In the genomic region with DNA sequence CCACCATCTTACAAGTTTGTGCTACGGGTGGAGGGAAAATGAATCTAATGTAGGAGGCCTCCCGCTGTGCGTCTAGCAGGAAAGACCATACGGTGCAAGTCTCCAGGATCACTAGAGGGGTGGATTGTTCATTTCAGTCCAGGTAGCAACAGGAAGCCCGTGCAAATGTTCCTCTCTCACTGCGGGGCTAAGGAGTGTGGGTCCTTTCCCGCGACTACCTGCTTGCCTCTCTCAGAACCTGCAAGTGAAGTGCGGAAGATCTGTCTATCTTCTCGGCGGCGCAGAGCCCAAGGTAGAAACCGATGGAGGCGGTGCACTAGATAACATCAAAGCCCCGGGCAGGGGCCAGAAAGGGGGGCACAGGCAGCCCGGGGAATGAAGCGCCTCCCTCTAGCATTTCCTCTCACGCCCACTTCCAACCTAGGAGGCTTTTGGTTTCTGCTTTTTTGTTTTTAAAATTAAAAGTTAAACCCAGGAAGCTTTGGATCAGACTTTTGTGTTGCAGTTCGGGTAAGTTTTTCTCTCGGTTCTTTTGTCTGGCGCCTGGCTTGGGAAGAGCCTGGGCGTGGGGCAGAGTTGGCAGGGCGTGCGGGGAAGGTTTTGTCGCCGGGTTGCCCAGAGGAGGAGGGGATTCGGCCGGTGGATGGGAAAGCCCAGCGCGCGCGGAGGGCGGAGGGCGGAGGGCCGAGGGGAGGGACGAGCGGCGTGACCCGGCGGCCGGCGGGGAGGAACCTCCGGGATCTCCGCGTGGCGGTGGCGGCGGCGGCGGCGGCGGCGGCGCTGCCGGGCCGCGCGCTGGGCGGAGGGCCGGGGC, we compare ENCODE assay signal across 1 cellular context.
TF ChIP-seq lines count a peak whose summit lies in the region.

No MANE protein-coding gene starts in this region.

TF ChIP-seq in HEK293, 187 proteins besides CTCF, POLR2A, EP300 and RAD21 (continued from another document and continues in another):
- TF ChIP-seq, protein P1, sequence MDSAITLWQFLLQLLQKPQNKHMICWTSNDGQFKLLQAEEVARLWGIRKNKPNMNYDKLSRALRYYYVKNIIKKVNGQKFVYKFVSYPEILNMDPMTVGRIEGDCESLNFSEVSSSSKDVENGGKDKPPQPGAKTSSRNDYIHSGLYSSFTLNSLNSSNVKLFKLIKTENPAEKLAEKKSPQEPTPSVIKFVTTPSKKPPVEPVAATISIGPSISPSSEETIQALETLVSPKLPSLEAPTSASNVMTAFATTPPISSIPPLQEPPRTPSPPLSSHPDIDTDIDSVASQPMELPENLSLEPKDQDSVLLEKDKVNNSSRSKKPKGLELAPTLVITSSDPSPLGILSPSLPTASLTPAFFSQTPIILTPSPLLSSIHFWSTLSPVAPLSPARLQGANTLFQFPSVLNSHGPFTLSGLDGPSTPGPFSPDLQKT (IDR thresholded peaks at IDR 0.05; ENCODE audit: borderline replicate concordance, low read depth, low read length), result no peak
- TF ChIP-seq ZNF423 (tag by site-specific recombination; IDR thresholded peaks at IDR 0.05) (no peak), ZNF747 (tag by site-specific recombination; IDR thresholded peaks at IDR 0.05) (no peak), ZNF157 (tag by site-specific recombination; IDR thresholded peaks at IDR 0.05) (no peak), ZNF585B (tag by site-specific recombination; IDR thresholded peaks at IDR 0.05) (no peak), ZNF654 (tag by site-specific recombination; IDR thresholded peaks at IDR 0.05; ENCODE audit: low read depth) (no peak), ZBTB8A (tag by site-specific recombination; IDR thresholded peaks at IDR 0.05) (peak; percentile 94), ZNF350 (tag by site-specific recombination; IDR thresholded peaks at IDR 0.05) (no peak), ZNF214 (tag by site-specific recombination; IDR thresholded peaks at IDR 0.05; ENCODE audit: borderline replicate concordance) (no peak), ZNF311 (tag by site-specific recombination; IDR thresholded peaks at IDR 0.05; ENCODE audit: borderline replicate concordance) (no peak), ZBTB20 (tag by site-specific recombination; IDR thresholded peaks at IDR 0.05) (peak; percentile 78), ZNF138 (tag by site-specific recombination; IDR thresholded peaks at IDR 0.05; ENCODE audit: borderline replicate concordance) (no peak), ZNF146 (tag by site-specific recombination; IDR thresholded peaks at IDR 0.05) (no peak), ZNF23 (tag by site-specific recombination; IDR thresholded peaks at IDR 0.05; ENCODE audit: borderline replicate concordance) (no peak), BCL11A (tag by site-specific recombination; IDR thresholded peaks at IDR 0.05; ENCODE audit: low read depth) (no peak), ZNF596 (tag by site-specific recombination; IDR thresholded peaks at IDR 0.05) (no peak), SETDB1 (IDR thresholded peaks at IDR 0.05; ENCODE audit: insufficient read length, low read length) (no peak), HOXA7 (CRISPR knock-in tag; IDR thresholded peaks at IDR 0.05; ENCODE audit: borderline replicate concordance) (no peak), ZNF121 (tag by site-specific recombination; IDR thresholded peaks at IDR 0.05) (no peak), ZNF341 (tag by site-specific recombination; IDR thresholded peaks at IDR 0.05; ENCODE audit: low read depth) (peak; percentile 100), ZNF645 (tag by site-specific recombination; IDR thresholded peaks at IDR 0.05) (no peak), ZNF274 (IDR thresholded peaks at IDR 0.05; ENCODE audit: low read length) (no peak), ZNF274 (tag by site-specific recombination; IDR thresholded peaks at IDR 0.05; ENCODE audit: borderline replicate concordance) (no peak), ZNF664 (tag by site-specific recombination; IDR thresholded peaks at IDR 0.05) (no peak), ZNF621 (tag by site-specific recombination; IDR thresholded peaks at IDR 0.05) (no peak), ZNF10 (tag by site-specific recombination; IDR thresholded peaks at IDR 0.05) (no peak), MZF1 (tag by site-specific recombination; IDR thresholded peaks at IDR 0.05; ENCODE audit: borderline replicate concordance) (no peak), ZNF362 (tag by site-specific recombination; IDR thresholded peaks at IDR 0.05) (no peak), WT1 (tag by site-specific recombination; IDR thresholded peaks at IDR 0.05) (peak; percentile 41; the same call in 1 of the 2 replicates)
- TF ChIP-seq, protein P2, sequence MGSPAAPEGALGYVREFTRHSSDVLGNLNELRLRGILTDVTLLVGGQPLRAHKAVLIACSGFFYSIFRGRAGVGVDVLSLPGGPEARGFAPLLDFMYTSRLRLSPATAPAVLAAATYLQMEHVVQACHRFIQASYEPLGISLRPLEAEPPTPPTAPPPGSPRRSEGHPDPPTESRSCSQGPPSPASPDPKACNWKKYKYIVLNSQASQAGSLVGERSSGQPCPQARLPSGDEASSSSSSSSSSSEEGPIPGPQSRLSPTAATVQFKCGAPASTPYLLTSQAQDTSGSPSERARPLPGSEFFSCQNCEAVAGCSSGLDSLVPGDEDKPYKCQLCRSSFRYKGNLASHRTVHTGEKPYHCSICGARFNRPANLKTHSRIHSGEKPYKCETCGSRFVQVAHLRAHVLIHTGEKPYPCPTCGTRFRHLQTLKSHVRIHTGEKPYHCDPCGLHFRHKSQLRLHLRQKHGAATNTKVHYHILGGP (tag by site-specific recombination; IDR thresholded peaks at IDR 0.05), result no peak
- TF ChIP-seq, protein P3, sequence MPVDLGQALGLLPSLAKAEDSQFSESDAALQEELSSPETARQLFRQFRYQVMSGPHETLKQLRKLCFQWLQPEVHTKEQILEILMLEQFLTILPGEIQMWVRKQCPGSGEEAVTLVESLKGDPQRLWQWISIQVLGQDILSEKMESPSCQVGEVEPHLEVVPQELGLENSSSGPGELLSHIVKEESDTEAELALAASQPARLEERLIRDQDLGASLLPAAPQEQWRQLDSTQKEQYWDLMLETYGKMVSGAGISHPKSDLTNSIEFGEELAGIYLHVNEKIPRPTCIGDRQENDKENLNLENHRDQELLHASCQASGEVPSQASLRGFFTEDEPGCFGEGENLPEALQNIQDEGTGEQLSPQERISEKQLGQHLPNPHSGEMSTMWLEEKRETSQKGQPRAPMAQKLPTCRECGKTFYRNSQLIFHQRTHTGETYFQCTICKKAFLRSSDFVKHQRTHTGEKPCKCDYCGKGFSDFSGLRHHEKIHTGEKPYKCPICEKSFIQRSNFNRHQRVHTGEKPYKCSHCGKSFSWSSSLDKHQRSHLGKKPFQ (tag by site-specific recombination; IDR thresholded peaks at IDR 0.05), result no peak
- TF ChIP-seq, protein P4, sequence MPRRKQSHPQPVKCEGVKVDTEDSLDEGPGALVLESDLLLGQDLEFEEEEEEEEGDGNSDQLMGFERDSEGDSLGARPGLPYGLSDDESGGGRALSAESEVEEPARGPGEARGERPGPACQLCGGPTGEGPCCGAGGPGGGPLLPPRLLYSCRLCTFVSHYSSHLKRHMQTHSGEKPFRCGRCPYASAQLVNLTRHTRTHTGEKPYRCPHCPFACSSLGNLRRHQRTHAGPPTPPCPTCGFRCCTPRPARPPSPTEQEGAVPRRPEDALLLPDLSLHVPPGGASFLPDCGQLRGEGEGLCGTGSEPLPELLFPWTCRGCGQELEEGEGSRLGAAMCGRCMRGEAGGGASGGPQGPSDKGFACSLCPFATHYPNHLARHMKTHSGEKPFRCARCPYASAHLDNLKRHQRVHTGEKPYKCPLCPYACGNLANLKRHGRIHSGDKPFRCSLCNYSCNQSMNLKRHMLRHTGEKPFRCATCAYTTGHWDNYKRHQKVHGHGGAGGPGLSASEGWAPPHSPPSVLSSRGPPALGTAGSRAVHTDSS (tag by site-specific recombination; IDR thresholded peaks at IDR 0.05), result no peak
- TF ChIP-seq, protein P5, sequence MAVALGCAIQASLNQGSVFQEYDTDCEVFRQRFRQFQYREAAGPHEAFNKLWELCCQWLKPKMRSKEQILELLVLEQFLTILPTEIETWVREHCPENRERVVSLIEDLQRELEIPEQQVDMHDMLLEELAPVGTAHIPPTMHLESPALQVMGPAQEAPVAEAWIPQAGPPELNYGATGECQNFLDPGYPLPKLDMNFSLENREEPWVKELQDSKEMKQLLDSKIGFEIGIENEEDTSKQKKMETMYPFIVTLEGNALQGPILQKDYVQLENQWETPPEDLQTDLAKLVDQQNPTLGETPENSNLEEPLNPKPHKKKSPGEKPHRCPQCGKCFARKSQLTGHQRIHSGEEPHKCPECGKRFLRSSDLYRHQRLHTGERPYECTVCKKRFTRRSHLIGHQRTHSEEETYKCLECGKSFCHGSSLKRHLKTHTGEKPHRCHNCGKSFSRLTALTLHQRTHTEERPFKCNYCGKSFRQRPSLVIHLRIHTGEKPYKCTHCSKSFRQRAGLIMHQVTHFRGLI (tag by site-specific recombination; IDR thresholded peaks at IDR 0.05), result 0 out of 2 replicates have a peak, but pooled peaks have one; percentile 18
- TF ChIP-seq, protein P6, sequence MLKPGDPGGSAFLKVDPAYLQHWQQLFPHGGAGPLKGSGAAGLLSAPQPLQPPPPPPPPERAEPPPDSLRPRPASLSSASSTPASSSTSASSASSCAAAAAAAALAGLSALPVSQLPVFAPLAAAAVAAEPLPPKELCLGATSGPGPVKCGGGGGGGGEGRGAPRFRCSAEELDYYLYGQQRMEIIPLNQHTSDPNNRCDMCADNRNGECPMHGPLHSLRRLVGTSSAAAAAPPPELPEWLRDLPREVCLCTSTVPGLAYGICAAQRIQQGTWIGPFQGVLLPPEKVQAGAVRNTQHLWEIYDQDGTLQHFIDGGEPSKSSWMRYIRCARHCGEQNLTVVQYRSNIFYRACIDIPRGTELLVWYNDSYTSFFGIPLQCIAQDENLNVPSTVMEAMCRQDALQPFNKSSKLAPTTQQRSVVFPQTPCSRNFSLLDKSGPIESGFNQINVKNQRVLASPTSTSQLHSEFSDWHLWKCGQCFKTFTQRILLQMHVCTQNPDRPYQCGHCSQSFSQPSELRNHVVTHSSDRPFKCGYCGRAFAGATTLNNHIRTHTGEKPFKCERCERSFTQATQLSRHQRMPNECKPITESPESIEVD (tag by site-specific recombination; IDR thresholded peaks at IDR 0.05), result no peak
- TF ChIP-seq, protein P7, sequence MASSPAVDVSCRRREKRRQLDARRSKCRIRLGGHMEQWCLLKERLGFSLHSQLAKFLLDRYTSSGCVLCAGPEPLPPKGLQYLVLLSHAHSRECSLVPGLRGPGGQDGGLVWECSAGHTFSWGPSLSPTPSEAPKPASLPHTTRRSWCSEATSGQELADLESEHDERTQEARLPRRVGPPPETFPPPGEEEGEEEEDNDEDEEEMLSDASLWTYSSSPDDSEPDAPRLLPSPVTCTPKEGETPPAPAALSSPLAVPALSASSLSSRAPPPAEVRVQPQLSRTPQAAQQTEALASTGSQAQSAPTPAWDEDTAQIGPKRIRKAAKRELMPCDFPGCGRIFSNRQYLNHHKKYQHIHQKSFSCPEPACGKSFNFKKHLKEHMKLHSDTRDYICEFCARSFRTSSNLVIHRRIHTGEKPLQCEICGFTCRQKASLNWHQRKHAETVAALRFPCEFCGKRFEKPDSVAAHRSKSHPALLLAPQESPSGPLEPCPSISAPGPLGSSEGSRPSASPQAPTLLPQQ (tag by site-specific recombination; IDR thresholded peaks at IDR 0.05), result peak; percentile 49; the same call in 1 of the 2 replicates
- TF ChIP-seq, protein P8, sequence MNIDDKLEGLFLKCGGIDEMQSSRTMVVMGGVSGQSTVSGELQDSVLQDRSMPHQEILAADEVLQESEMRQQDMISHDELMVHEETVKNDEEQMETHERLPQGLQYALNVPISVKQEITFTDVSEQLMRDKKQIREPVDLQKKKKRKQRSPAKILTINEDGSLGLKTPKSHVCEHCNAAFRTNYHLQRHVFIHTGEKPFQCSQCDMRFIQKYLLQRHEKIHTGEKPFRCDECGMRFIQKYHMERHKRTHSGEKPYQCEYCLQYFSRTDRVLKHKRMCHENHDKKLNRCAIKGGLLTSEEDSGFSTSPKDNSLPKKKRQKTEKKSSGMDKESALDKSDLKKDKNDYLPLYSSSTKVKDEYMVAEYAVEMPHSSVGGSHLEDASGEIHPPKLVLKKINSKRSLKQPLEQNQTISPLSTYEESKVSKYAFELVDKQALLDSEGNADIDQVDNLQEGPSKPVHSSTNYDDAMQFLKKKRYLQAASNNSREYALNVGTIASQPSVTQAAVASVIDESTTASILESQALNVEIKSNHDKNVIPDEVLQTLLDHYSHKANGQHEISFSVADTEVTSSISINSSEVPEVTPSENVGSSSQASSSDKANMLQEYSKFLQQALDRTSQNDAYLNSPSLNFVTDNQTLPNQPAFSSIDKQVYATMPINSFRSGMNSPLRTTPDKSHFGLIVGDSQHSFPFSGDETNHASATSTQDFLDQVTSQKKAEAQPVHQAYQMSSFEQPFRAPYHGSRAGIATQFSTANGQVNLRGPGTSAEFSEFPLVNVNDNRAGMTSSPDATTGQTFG (tag by site-specific recombination; IDR thresholded peaks at IDR 0.05; ENCODE audit: borderline replicate concordance), result no peak
- TF ChIP-seq, protein P9, sequence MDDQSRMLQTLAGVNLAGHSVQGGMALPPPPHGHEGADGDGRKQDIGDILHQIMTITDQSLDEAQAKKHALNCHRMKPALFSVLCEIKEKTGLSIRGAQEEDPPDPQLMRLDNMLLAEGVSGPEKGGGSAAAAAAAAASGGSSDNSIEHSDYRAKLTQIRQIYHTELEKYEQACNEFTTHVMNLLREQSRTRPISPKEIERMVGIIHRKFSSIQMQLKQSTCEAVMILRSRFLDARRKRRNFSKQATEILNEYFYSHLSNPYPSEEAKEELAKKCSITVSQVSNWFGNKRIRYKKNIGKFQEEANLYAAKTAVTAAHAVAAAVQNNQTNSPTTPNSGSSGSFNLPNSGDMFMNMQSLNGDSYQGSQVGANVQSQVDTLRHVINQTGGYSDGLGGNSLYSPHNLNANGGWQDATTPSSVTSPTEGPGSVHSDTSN (CRISPR knock-in tag; IDR thresholded peaks at IDR 0.05), result no peak
